In genomic region chr10:5195727-5196374, GRCh38 we compare ENCODE assay signal across 22 cellular contexts. TPM values are rescaled to one million over a fixed set of nuclear protein-coding genes. Genes with fewer than 3 reads are reported as not detected.
DNase-seq lines count a peak whose midpoint lies in the region; ATAC-seq, FAIRE-seq and TF ChIP-seq lines count a peak whose summit lies in the region.
"Had no signal": no experiment of that assay in that cellular context is flagged by ENCODE, and none has a peak within 500 bp of the region (broad histone marks: within the 10 kb centered on the region; RNA-seq: fewer than 3 reads in every experiment).

No MANE protein-coding gene starts in this region.

- no peaks in the 10 kb centered on the region for H3K27me3 ChIP-seq in Caco-2 (replicated peaks; ENCODE audit: control insufficient read depth, insufficient read depth, low read length)
- H3K27me3 ChIP-seq: BLaER1, SJCRH30 had no signal

- no peak for ATAC-seq in GM19324 (IDR thresholded peaks at IDR 0.05; ENCODE audit: low FRiP score, unreplicated experiment)

- peaks cover 23% of the 10 kb centered on the region for H3K4me1 ChIP-seq in Caco-2
- H3K4me1 ChIP-seq: BLaER1, SJCRH30 had no signal

- no peak overlapping the region for H3K27ac Mint-ChIP-seq in Caco-2 (ENCODE audit: unreplicated experiment)

- H3K36me3 ChIP-seq in Caco-2 (ENCODE audit: control insufficient read depth, insufficient read depth, low read length): no peaks in the 10 kb centered on the region
- H3K36me3 ChIP-seq: BLaER1, SJCRH30 had no signal

- POLR2A ChIA-PET in Caco-2 (lab: Charles Lee): no interaction called here

- intact Hi-C loops in Caco-2 (cut with micrococcal nuclease; ENCODE audit: unreplicated experiment): loop anchor here (1.0 to 5.0 kb wide), 3 partner anchors 39 to 104 kb away; partner anchors contain the start of gene AKR1C3

- BruUV-seq in Caco-2 (replicated peaks; lab: Mats Ljungman, UMichigan): no TSS peak

- no peak for FAIRE-seq in RCC 7860 (lab: Jason Lieb, UNC)
- FAIRE-seq: D721Med, H1 had no signal

- peaks cover 14% of the 10 kb centered on the region for H3K9me3 ChIP-seq in Caco-2
- H3K9me3 ChIP-seq: BLaER1, SJCRH30 had no signal

- H3K36me3 Mint-ChIP-seq in Caco-2 (ENCODE audit: insufficient read depth, unreplicated experiment): no peaks in the 10 kb centered on the region
- H3K36me3 Mint-ChIP-seq: CD4-positive, alpha-beta memory T cell had no signal

- peaks cover 14% of the 10 kb centered on the region for H3K4me1 Mint-ChIP-seq in Caco-2 (ENCODE audit: low read depth, unreplicated experiment)
- H3K4me1 Mint-ChIP-seq: CD4-positive, alpha-beta memory T cell had no signal

- no peak for TF ChIP-seq CTCF in Caco-2 (IDR thresholded peaks at IDR 0.05; ENCODE audit: insufficient read depth in 1 of 2, low read depth in 1 of 2, low read length in 1 of 2, severe bottlenecking in 1 of 2, unreplicated experiment in 1 of 2)

- H3K4me3 ChIP-seq in Caco-2 (ENCODE audit: low read depth, low read length): no peak overlapping the region
- H3K4me3 ChIP-seq: BLaER1, PC-9, SJCRH30 had no signal

- no peak overlapping the region for H3K4me3 Mint-ChIP-seq in Caco-2 (ENCODE audit: unreplicated experiment)
- H3K4me3 Mint-ChIP-seq: CD4-positive, alpha-beta memory T cell had no signal

- H3K27me3 Mint-ChIP-seq in Caco-2 (ENCODE audit: insufficient read depth, unreplicated experiment): no peaks in the 10 kb centered on the region
- H3K27me3 Mint-ChIP-seq: CD4-positive, alpha-beta memory T cell had no signal

- CTCF ChIA-PET in Caco-2 (lab: Charles Lee): no interaction called here

- peaks cover 41% of the 10 kb centered on the region for H3K9me3 Mint-ChIP-seq in Caco-2 (ENCODE audit: unreplicated experiment)

- DNase-seq in Caco-2 (peak; percentile 37 to 60), SW480 (ENCODE audit: low spot score) (peak; percentile 78), left kidney (ENCODE audit: low read depth, low spot score) (peak; percentile 5), renal cortical epithelial cell (ENCODE audit: low read depth) (peak; percentile 66), RCC 7860 (ENCODE audit: low spot score) (no peak), HuH-7.5 (ENCODE audit: low spot score) (no peak)
- DNase-seq: CD4-positive, alpha-beta memory T cell; DND-41; NCI-H1417; NCI-H187; NCI-H2107; NCI-H510A treated with DMSO at 0.1 percent for 48 hours; NCI-H82; PC-9; SJCRH30 had no signal

RNA-seq across cellular contexts. Expression of gene AKR1C4, which starts 0.8 kb away (rescaled TPM):
- total RNA-seq in Caco-2 (2022) (0.25 and 0.28 TPM in 2 replicates), renal cortical epithelial cell (not detected in 2 replicates)
- total RNA-seq: A673; CD4-positive, alpha-beta memory T cell; G401; H1; M059J; PC-9; SJCRH30 had no signal

RNA-seq across cellular contexts. Expression of gene AKR1C8, which starts 10.9 kb away (rescaled TPM):
- total RNA-seq in Caco-2 (2022) (not detected in 2 replicates), renal cortical epithelial cell (0.05 TPM in 1 of 2 replicates, not detected in the other)
- total RNA-seq: G401, H1, M059J had no signal

Comparison
In these comparisons a context has a peak if more than half of its experiments do, and no peak if none do; other contexts are left out.
1. DNase-seq: peak in Caco-2 (2 of 2), SW480 (single experiment), left kidney (single experiment) and renal cortical epithelial cell (single experiment); none in RCC 7860 (single experiment) and HuH-7.5 (single experiment).